In genomic region chr3:102180291-102180931, GRCh38 we compare ENCODE assay signal across 8 cellular contexts.
DNase-seq lines count a peak whose midpoint lies in the region; ATAC-seq and TF ChIP-seq lines count a peak whose summit lies in the region.

No MANE protein-coding gene starts in this region.

- H3K9ac ChIP-seq in duodenal mucosa (ENCODE audit: low read depth in 1 of 2, low read length in 2 of 2) (peak overlapping the region; percentile 2 to 11), parathyroid adenoma (no peak overlapping the region)

- no peak for DNase-seq in NCI-H774 (lab: John Stamatoyannopoulos, UW)
- no peak for DNase-seq in activated T-cell treated with anti-CD3 and anti-CD28 coated beads, Interleukin-2, amount 50 U/mL, for 24 hours
- no peak for DNase-seq in activated CD4-positive, CD25-positive, alpha-beta regulatory T cell treated with anti-CD3 and anti-CD28 coated beads, Interleukin-2, amount 50 U/mL, for 72 hours

- H3K4me3 ChIP-seq in duodenal mucosa (ENCODE audit: low read depth in 1 of 2, low read length in 2 of 2): peak overlapping the region; percentile 52 to 64
- no peak overlapping the region for H3K4me3 ChIP-seq in parathyroid adenoma (ENCODE audit: low read depth, low read length)

- H3K9me3 ChIP-seq in duodenal mucosa (ENCODE audit: control insufficient read depth in 1 of 2, low read length in 2 of 2) (no peaks in the 10 kb centered on the region), parathyroid adenoma (ENCODE audit: control insufficient read depth, low read length) (no peaks in the 10 kb centered on the region)

- no peaks in the 10 kb centered on the region for H3K9me3 Mint-ChIP-seq in activated T-cell treated with anti-CD3 and anti-CD28 coated beads, Interleukin-2, amount 50 U/mL, for 24 hours

- H3K4me3 Mint-ChIP-seq in activated T-cell treated with anti-CD3 and anti-CD28 coated beads, Interleukin-2, amount 50 U/mL, for 24 hours: no peak overlapping the region

- peaks cover 8% of the 10 kb centered on the region for H3K4me1 Mint-ChIP-seq in activated T-cell treated with anti-CD3 and anti-CD28 coated beads, Interleukin-2, amount 50 U/mL, for 24 hours (ENCODE audit: low read depth)

- H3K27ac ChIP-seq in duodenal mucosa (ENCODE audit: low read depth, low read length): peak overlapping the region; percentile 27
- H3K27ac ChIP-seq in parathyroid adenoma: peak overlapping the region; percentile 19

- ATAC-seq in GM18519 (IDR thresholded peaks at IDR 0.05; ENCODE audit: low FRiP score, unreplicated experiment): peak; percentile 8
- peak; percentile 13 for ATAC-seq in HG03521 (IDR thresholded peaks at IDR 0.05; ENCODE audit: unreplicated experiment)
- ATAC-seq in HG03439 (IDR thresholded peaks at IDR 0.05; ENCODE audit: unreplicated experiment): no peak

- H3K79me2 ChIP-seq in parathyroid adenoma: no peaks in the 10 kb centered on the region

- no peaks in the 10 kb centered on the region for H3K27me3 ChIP-seq in duodenal mucosa (ENCODE audit: control insufficient read depth in 1 of 2, insufficient read depth in 2 of 2, low read length in 2 of 2)
- no peaks in the 10 kb centered on the region for H3K27me3 ChIP-seq in parathyroid adenoma (ENCODE audit: control insufficient read depth, insufficient read depth, low read length)

- H2AFZ ChIP-seq in parathyroid adenoma: peak overlapping the region; percentile 38

- no peaks in the 10 kb centered on the region for H3K36me3 Mint-ChIP-seq in activated T-cell treated with anti-CD3 and anti-CD28 coated beads, Interleukin-2, amount 50 U/mL, for 24 hours (ENCODE audit: low read depth)

- no peak overlapping the region for H3K27ac Mint-ChIP-seq in activated T-cell treated with anti-CD3 and anti-CD28 coated beads, Interleukin-2, amount 50 U/mL, for 24 hours

- no peaks in the 10 kb centered on the region for H3K27me3 Mint-ChIP-seq in activated T-cell treated with anti-CD3 and anti-CD28 coated beads, Interleukin-2, amount 50 U/mL, for 24 hours

- H3K36me3 ChIP-seq in duodenal mucosa (ENCODE audit: control insufficient read depth in 1 of 2, insufficient read depth in 2 of 2, low read length in 2 of 2) (no peaks in the 10 kb centered on the region), parathyroid adenoma (ENCODE audit: control insufficient read depth, insufficient read depth, low read length) (no peaks in the 10 kb centered on the region)

- TF ChIP-seq CTCF in parathyroid adenoma (IDR thresholded peaks at IDR 0.05): no peak

- H3K4me2 ChIP-seq in parathyroid adenoma (ENCODE audit: low read length): peak overlapping the region; percentile 47

- peaks cover 36 to 43% of the 10 kb centered on the region in 2 donors for H3K4me1 ChIP-seq in duodenal mucosa (ENCODE audit: control insufficient read depth in 1 of 2, insufficient read depth in 2 of 2, low read length in 2 of 2)
- no peaks in the 10 kb centered on the region for H3K4me1 ChIP-seq in parathyroid adenoma
